In the genomic region with DNA sequence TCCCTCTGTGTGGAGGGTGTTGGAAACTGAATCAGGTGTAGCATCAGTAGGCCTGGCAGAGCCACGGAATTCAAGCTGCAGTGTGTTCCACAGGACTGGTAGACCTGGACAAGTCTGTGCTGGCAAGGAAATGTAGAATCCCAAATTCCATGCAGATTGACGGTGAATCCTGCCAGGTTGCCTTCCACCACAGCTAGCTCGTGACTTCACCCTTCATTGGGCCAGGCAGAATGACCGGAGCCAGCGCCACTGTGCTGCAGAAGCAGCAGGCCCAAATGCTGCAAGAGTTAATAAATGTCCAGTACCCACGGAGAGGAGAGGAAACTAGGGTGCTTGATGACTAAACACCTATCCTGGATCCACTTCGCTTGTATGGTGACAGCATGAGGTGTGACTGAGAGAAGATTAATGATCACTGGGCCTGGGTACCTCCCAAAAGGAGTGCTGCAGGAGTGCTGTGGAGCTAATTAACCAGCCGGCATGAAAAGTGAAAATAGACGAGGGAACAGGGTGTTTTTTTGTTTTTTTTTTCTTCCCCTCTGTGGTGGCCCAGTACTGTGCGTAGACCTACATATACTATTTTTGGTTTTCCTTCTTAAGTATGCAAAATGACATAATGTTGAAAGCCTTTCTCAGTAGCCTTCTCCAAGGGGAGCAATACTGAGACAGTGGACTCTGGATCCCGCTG, we compare ENCODE assay signal across 8 cellular contexts.
A peak's percentile ranks its signal among the peaks of the same experiment; 100 is the strongest.
DNase-seq lines count a peak whose midpoint lies in the region; ATAC-seq and TF ChIP-seq lines count a peak whose summit lies in the region.

No MANE protein-coding gene starts in this region.

- H3K4me3 ChIP-seq in CD4-positive, alpha-beta memory T cell (ENCODE audit: low read length in 2 of 2), result no peak overlapping the region
- no peak overlapping the region for H3K4me3 ChIP-seq in fibroblast of lung (replicated peaks in 1 of 4; ENCODE audit: control extremely low read depth in 1 of 4, insufficient read depth in 1 of 4, low read depth in 3 of 4, low read length in 4 of 4)

- H3K79me2 ChIP-seq in fibroblast of lung (ENCODE audit: control insufficient read depth, insufficient read depth, low read length), result peaks cover 12% of the 10 kb centered on the region

- peaks cover 0 to 1% (median under 1%) of the 10 kb centered on the region in 8 donors for H3K9me3 Mint-ChIP-seq in CD4-positive, alpha-beta memory T cell
- H3K9me3 Mint-ChIP-seq in stimulated activated memory B cell treated with anti-CD40 and anti-IgM and Interleukin-4, amounts not matched to agents 10 μg/mL and 1 μg/mL and 100 μg/mL, for 72 hours, result peaks cover under 1% of the 10 kb centered on the region

- no peak overlapping the region for H3K27ac ChIP-seq in CD4-positive, alpha-beta memory T cell (ENCODE audit: low read depth, low read length)
- peak overlapping the region; percentile 64 for H3K27ac ChIP-seq in fibroblast of lung (ENCODE audit: insufficient read depth, low read length)

- peaks cover 42% of the 10 kb centered on the region for H3K4me1 ChIP-seq in CD4-positive, alpha-beta memory T cell (ENCODE audit: insufficient read depth, low read length)
- peaks cover 42% of the 10 kb centered on the region for H3K4me1 ChIP-seq in fibroblast of lung (ENCODE audit: control insufficient read depth, extremely low read depth, insufficient read depth, low read length)

- CTCF ChIA-PET in CD4-positive, alpha-beta memory T cell (lab: Charles Lee; ENCODE audit: partially characterized antibody), result interaction anchor here (1.1 kb wide), 2 partner anchors 28 to 56 kb away, joined by 3 to 4 read pairs; no protein-coding TSS in a partner anchor

- peak overlapping the region in 6 of 8 donors; percentile 41 to 63 (median 60) for H3K4me3 Mint-ChIP-seq in CD4-positive, alpha-beta memory T cell
- H3K4me3 Mint-ChIP-seq in stimulated activated memory B cell treated with anti-CD40 and anti-IgM and Interleukin-4, amounts not matched to agents 10 μg/mL and 1 μg/mL and 100 μg/mL, for 72 hours, result no peak overlapping the region

- TF ChIP-seq CTCF in fibroblast of lung (conservative IDR thresholded peaks at IDR 0.05 in 1 of 2, IDR thresholded peaks at IDR 0.05 in 1 of 2; ENCODE audit: low read depth in 1 of 2, low read length in 2 of 2), result no peak

- intact Hi-C loops in CD4-positive, alpha-beta memory T cell (cut with micrococcal nuclease), result loop anchor here (10.0 kb wide), 1 partner anchor 126 kb away; a partner anchor contains a TSS

- no peaks in the 10 kb centered on the region for H3K9me3 ChIP-seq in CD4-positive, alpha-beta memory T cell (ENCODE audit: control insufficient read depth in 1 of 2, low read length in 2 of 2)
- no peaks in the 10 kb centered on the region for H3K9me3 ChIP-seq in fibroblast of lung (ENCODE audit: control insufficient read depth, insufficient read depth, low read depth, low read length)

- H4K20me1 ChIP-seq in fibroblast of lung (ENCODE audit: control insufficient read depth, extremely low read depth, insufficient read depth, low read length), result no peaks in the 10 kb centered on the region

- peak overlapping the region; percentile 59 for H3K4me2 ChIP-seq in fibroblast of lung (ENCODE audit: extremely low read depth, insufficient read depth, low read length)

- peak in 1 of 5 donors; percentile 7 for DNase-seq in CD4-positive, alpha-beta memory T cell
- peak; percentile 52 for DNase-seq in NCI-H69 (lab: John Stamatoyannopoulos, UW)
- DNase-seq in fibroblast of lung (ENCODE audit: low read depth in 2 of 2), result peak in 1 of 2 donors; percentile 78
- no peak for DNase-seq in stimulated activated CD4-positive, alpha-beta T cell treated with anti-CD3 and anti-CD28 coated beads, Interleukin-4, amount 100 ng/mL, for 4 hours
- DNase-seq in AG08395 (ENCODE audit: low spot score), result no peak
- no peak for DNase-seq in activated CD8-positive, alpha-beta memory T cell treated with anti-CD3 and anti-CD28 coated beads, Interleukin-2, amount 50 U/mL, for 4 hours

- H3K27ac Mint-ChIP-seq in CD4-positive, alpha-beta memory T cell, result peak overlapping the region in 6 of 7 donors; percentile 6 to 88 (median 68)
- H3K27ac Mint-ChIP-seq in stimulated activated memory B cell treated with anti-CD40 and anti-IgM and Interleukin-4, amounts not matched to agents 10 μg/mL and 1 μg/mL and 100 μg/mL, for 72 hours, result peak overlapping the region; percentile 64

- no peak overlapping the region for H2AFZ ChIP-seq in fibroblast of lung (ENCODE audit: low read length)

- ATAC-seq in GM21515 (IDR thresholded peaks at IDR 0.05; ENCODE audit: unreplicated experiment), result peak; percentile 88
- peak; percentile 44 for ATAC-seq in stimulated activated memory B cell treated with anti-CD40 and anti-IgM and Interleukin-4, amounts not matched to agents 10 μg/mL and 1 μg/mL and 100 μg/mL, for 72 hours

- no peaks in the 10 kb centered on the region for H3K36me3 ChIP-seq in CD4-positive, alpha-beta memory T cell (ENCODE audit: insufficient read depth, low read length)
- H3K36me3 ChIP-seq in fibroblast of lung (ENCODE audit: control insufficient read depth, insufficient read depth, low read length), result peaks cover 3% of the 10 kb centered on the region

- H3K9ac ChIP-seq in fibroblast of lung (ENCODE audit: insufficient read depth, low read length), result no peak overlapping the region

- H3K4me1 Mint-ChIP-seq in CD4-positive, alpha-beta memory T cell, result peaks cover 23 to 74% (median 39%) of the 10 kb centered on the region in 4 donors
- H3K4me1 Mint-ChIP-seq in stimulated activated memory B cell treated with anti-CD40 and anti-IgM and Interleukin-4, amounts not matched to agents 10 μg/mL and 1 μg/mL and 100 μg/mL, for 72 hours, result peaks cover 39% of the 10 kb centered on the region

- no peaks in the 10 kb centered on the region for H3K27me3 Mint-ChIP-seq in CD4-positive, alpha-beta memory T cell
- no peaks in the 10 kb centered on the region for H3K27me3 Mint-ChIP-seq in stimulated activated memory B cell treated with anti-CD40 and anti-IgM and Interleukin-4, amounts not matched to agents 10 μg/mL and 1 μg/mL and 100 μg/mL, for 72 hours

- no peaks in the 10 kb centered on the region for H3K27me3 ChIP-seq in CD4-positive, alpha-beta memory T cell (ENCODE audit: insufficient read depth, low read length)
- H3K27me3 ChIP-seq in fibroblast of lung (ENCODE audit: control insufficient read depth, insufficient read depth, low read length), result no peaks in the 10 kb centered on the region

- POLR2A ChIA-PET in CD4-positive, alpha-beta memory T cell (lab: Charles Lee; ENCODE audit: partially characterized antibody), result interaction anchor here (0.6 kb wide), 1 partner anchor 40 kb away, joined by 3 read pairs; no protein-coding TSS in a partner anchor

- H3K36me3 Mint-ChIP-seq in CD4-positive, alpha-beta memory T cell, result no peaks in the 10 kb centered on the region
- no peaks in the 10 kb centered on the region for H3K36me3 Mint-ChIP-seq in stimulated activated memory B cell treated with anti-CD40 and anti-IgM and Interleukin-4, amounts not matched to agents 10 μg/mL and 1 μg/mL and 100 μg/mL, for 72 hours
